ENCODE assay signal across 22 cellular contexts in the genomic region with DNA sequence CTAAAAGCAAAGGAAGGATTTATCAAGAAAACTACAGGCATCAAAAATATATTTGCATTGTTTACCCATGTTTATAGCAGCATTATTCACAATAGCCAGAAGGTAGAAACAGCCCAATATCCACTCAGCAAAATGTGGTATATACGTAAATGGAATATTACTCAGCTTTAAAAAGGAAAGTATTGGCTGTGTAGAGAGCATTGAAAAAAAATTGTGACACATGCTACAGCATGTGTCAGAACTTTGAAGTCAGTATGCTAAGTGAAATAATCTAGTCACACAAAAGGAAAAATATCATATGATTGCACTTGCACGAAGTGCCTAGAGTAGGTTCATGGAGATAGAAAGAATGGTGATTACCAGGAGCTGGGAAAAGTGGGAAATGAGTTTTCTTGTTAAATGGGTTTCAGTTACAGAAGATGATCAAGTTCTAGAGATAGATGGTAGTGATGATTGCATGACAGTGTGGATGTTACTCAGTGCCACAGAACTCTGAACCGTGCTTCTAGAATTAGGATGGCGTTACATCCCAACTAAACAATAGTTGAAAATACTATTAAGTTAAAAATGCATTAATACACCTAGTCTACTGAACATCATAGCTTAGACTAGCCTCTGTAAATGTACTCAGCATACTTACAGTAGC. TPM values are rescaled to one million over a fixed set of nuclear protein-coding genes. Genes with fewer than 3 reads are reported as not detected.
DNase-seq lines count a peak whose midpoint lies in the region; ATAC-seq and TF ChIP-seq lines count a peak whose summit lies in the region.
"Had no signal": no experiment of that assay in that cellular context is flagged by ENCODE, and none has a peak within 500 bp of the region (broad histone marks: within the 10 kb centered on the region; RNA-seq: fewer than 3 reads in every experiment).

No MANE protein-coding gene starts in this region.

- peak overlapping the region; percentile 70 for H3K27ac Mint-ChIP-seq in activated CD4-positive, alpha-beta T cell treated with anti-CD3 and anti-CD28 coated beads for 36 hours
- H3K27ac Mint-ChIP-seq in activated CD4-positive, alpha-beta T cell treated with anti-CD3 and anti-CD28 coated beads, Interleukin-2, amount 10 ng/mL, durations not matched to agents 7 days and 5 days = no peak overlapping the region
- no peak overlapping the region for H3K27ac Mint-ChIP-seq in CD4-positive, alpha-beta T cell
- H3K27ac Mint-ChIP-seq in T-helper 17 cell = peak overlapping the region; percentile 84
- H3K27ac Mint-ChIP-seq in effector memory CD8-positive, alpha-beta T cell = peak overlapping the region in 1 of 2 donors; percentile 63
- H3K27ac Mint-ChIP-seq: WTC11 had no signal

- TF ChIP-seq CTCF in CD4-positive, alpha-beta T cell (IDR thresholded peaks at IDR 0.05) = no peak
- no peak for TF ChIP-seq CTCF in ovary (IDR thresholded peaks at IDR 0.05)

- H3K9me3 Mint-ChIP-seq in activated CD4-positive, alpha-beta T cell treated with anti-CD3 and anti-CD28 coated beads for 36 hours (ENCODE audit: low read depth) = peaks cover 2% of the 10 kb centered on the region
- peaks cover 2% of the 10 kb centered on the region for H3K9me3 Mint-ChIP-seq in activated CD4-positive, alpha-beta T cell treated with anti-CD3 and anti-CD28 coated beads, Interleukin-2, amount 10 ng/mL, durations not matched to agents 7 days and 5 days
- H3K9me3 Mint-ChIP-seq in CD4-positive, alpha-beta T cell = peaks cover 2% of the 10 kb centered on the region
- H3K9me3 Mint-ChIP-seq in effector memory CD8-positive, alpha-beta T cell = no peaks in the 10 kb centered on the region
- H3K9me3 Mint-ChIP-seq: CD8-positive, alpha-beta memory T cell had no signal

- no peak overlapping the region for H3K27ac ChIP-seq in CD4-positive, alpha-beta T cell (ENCODE audit: low read depth, low read length)
- H3K27ac ChIP-seq in right cardiac atrium (ENCODE audit: low read length) = no peak overlapping the region
- no peak overlapping the region for H3K27ac ChIP-seq in ovary
- H3K27ac ChIP-seq: gastroesophageal sphincter, left ventricle myocardium inferior, PC-9, skin epidermis had no signal

- H3K36me3 Mint-ChIP-seq in activated CD4-positive, alpha-beta T cell treated with anti-CD3 and anti-CD28 coated beads for 36 hours (ENCODE audit: low read depth) = peaks cover 29% of the 10 kb centered on the region
- H3K36me3 Mint-ChIP-seq in activated CD4-positive, alpha-beta T cell treated with anti-CD3 and anti-CD28 coated beads, Interleukin-2, amount 10 ng/mL, durations not matched to agents 7 days and 5 days (ENCODE audit: low read depth) = peaks cover 41% of the 10 kb centered on the region
- peaks cover 51% of the 10 kb centered on the region for H3K36me3 Mint-ChIP-seq in CD4-positive, alpha-beta T cell (ENCODE audit: low read depth)
- peaks cover 5% of the 10 kb centered on the region for H3K36me3 Mint-ChIP-seq in T-helper 17 cell (ENCODE audit: low read depth)
- peaks cover 13% of the 10 kb centered on the region for H3K36me3 Mint-ChIP-seq in effector memory CD8-positive, alpha-beta T cell (ENCODE audit: insufficient read depth)
- H3K36me3 Mint-ChIP-seq: WTC11 had no signal

- TF ChIP-seq POLR2A in ovary (IDR thresholded peaks at IDR 0.05) = no peak

- WGBS in right cardiac atrium = 94% methylated on average over 4 of the region's 4 CpGs
- 93 to 97% (median 96%) methylated on average over 4 of the region's 4 CpGs for WGBS in ovary, 3 donors

- peak; percentile 90 for ATAC-seq in activated CD4-positive, alpha-beta T cell treated with anti-CD3 and anti-CD28 coated beads for 36 hours
- no peak for ATAC-seq in CD4-positive, alpha-beta T cell (ENCODE audit: poor library complexity)
- ATAC-seq in T-helper 17 cell (no peak), right cardiac atrium (no peak)
- no peak for ATAC-seq in effector memory CD8-positive, alpha-beta T cell (replicated peaks)
- ATAC-seq: gastroesophageal sphincter, WTC11 had no signal

- no peaks in the 10 kb centered on the region for H3K27me3 ChIP-seq in CD4-positive, alpha-beta T cell (ENCODE audit: control insufficient read depth, insufficient read depth, low read length)
- H3K27me3 ChIP-seq in right cardiac atrium (ENCODE audit: control insufficient read depth, insufficient read depth) (no peaks in the 10 kb centered on the region), ovary (no peaks in the 10 kb centered on the region)
- H3K27me3 ChIP-seq: gastroesophageal sphincter had no signal

- H3K4me3 ChIP-seq in right cardiac atrium (ENCODE audit: low read length) = no peak overlapping the region
- H3K4me3 ChIP-seq in ovary = no peak overlapping the region
- H3K4me3 ChIP-seq: gastroesophageal sphincter, left ventricle myocardium inferior, PC-9, skin epidermis had no signal

- H3K4me3 Mint-ChIP-seq in activated CD4-positive, alpha-beta T cell treated with anti-CD3 and anti-CD28 coated beads for 36 hours = no peak overlapping the region
- H3K4me3 Mint-ChIP-seq in activated CD4-positive, alpha-beta T cell treated with anti-CD3 and anti-CD28 coated beads, Interleukin-2, amount 10 ng/mL, durations not matched to agents 7 days and 5 days = no peak overlapping the region
- H3K4me3 Mint-ChIP-seq in CD4-positive, alpha-beta T cell = peak overlapping the region; percentile 35
- peak overlapping the region; percentile 12 for H3K4me3 Mint-ChIP-seq in T-helper 17 cell
- peak overlapping the region; percentile 20 to 40 for H3K4me3 Mint-ChIP-seq in effector memory CD8-positive, alpha-beta T cell
- H3K4me3 Mint-ChIP-seq: WTC11 had no signal

- intact Hi-C loops in activated CD4-positive, alpha-beta T cell treated with anti-CD3 and anti-CD28 coated beads for 36 hours (cut with DNase I, micrococcal nuclease) = no loop called here
- intact Hi-C loops in CD4-positive, alpha-beta T cell (cut with DNase I, micrococcal nuclease) = no loop called here
- intact Hi-C loops in right cardiac atrium (cut with DNase I) = no loop called here
- intact Hi-C loops in ovary (cut with DNase I) = loop anchor here in 1 of 4 donors (10.0 kb wide), 1 partner anchor 82 kb away; no protein-coding TSS in a partner anchor

- no peaks in the 10 kb centered on the region for H3K9me3 ChIP-seq in CD4-positive, alpha-beta T cell (ENCODE audit: control insufficient read depth, low read length)
- H3K9me3 ChIP-seq in T-helper 17 cell (ENCODE audit: control insufficient read depth, low read length, poor library complexity, severe bottlenecking) (no peaks in the 10 kb centered on the region), right cardiac atrium (ENCODE audit: control insufficient read depth, low read length) (no peaks in the 10 kb centered on the region), ovary (no peaks in the 10 kb centered on the region)
- H3K9me3 ChIP-seq: gastroesophageal sphincter, left ventricle myocardium inferior had no signal

- H3K4me1 ChIP-seq in right cardiac atrium (ENCODE audit: control insufficient read depth, insufficient read depth, low read length) (peaks cover 5% of the 10 kb centered on the region), ovary (ENCODE audit: insufficient read depth) (peaks cover 7% of the 10 kb centered on the region)

- H3K4me1 Mint-ChIP-seq in activated CD4-positive, alpha-beta T cell treated with anti-CD3 and anti-CD28 coated beads for 36 hours = peaks cover 68% of the 10 kb centered on the region
- peaks cover 49% of the 10 kb centered on the region for H3K4me1 Mint-ChIP-seq in activated CD4-positive, alpha-beta T cell treated with anti-CD3 and anti-CD28 coated beads, Interleukin-2, amount 10 ng/mL, durations not matched to agents 7 days and 5 days
- H3K4me1 Mint-ChIP-seq in CD4-positive, alpha-beta T cell (ENCODE audit: low read depth) = peaks cover 79% of the 10 kb centered on the region
- H3K4me1 Mint-ChIP-seq in T-helper 17 cell = peaks cover 57% of the 10 kb centered on the region
- peaks cover 47 to 75% of the 10 kb centered on the region in 2 donors for H3K4me1 Mint-ChIP-seq in effector memory CD8-positive, alpha-beta T cell (ENCODE audit: low read depth in 2 of 2)
- H3K4me1 Mint-ChIP-seq: WTC11 had no signal

- CTCF ChIA-PET in activated CD4-positive, alpha-beta T cell treated with anti-CD3 and anti-CD28 coated beads for 36 hours (lab: Charles Lee) = interaction anchor here (0.6 to 1.3 kb wide), 6 partner anchors 9 to 277 kb away, joined by 3 to 4 read pairs (median 3); no protein-coding TSS in a partner anchor
- CTCF ChIA-PET in activated CD4-positive, alpha-beta T cell treated with anti-CD3 and anti-CD28 coated beads, Interleukin-2, amount 10 ng/mL, durations not matched to agents 7 days and 5 days (lab: Charles Lee) = interaction anchor here (0.9 kb wide), 1 partner anchor 83 kb away, joined by 3 read pairs; no protein-coding TSS in a partner anchor
- CTCF ChIA-PET in CD4-positive, alpha-beta T cell (lab: Charles Lee) = interaction anchor here (1.2 to 2.0 kb wide), 2 partner anchors 53 to 83 kb away, joined by 3 to 9 read pairs; no protein-coding TSS in a partner anchor

- POLR2A ChIA-PET in activated CD4-positive, alpha-beta T cell treated with anti-CD3 and anti-CD28 coated beads for 36 hours (lab: Charles Lee) = interaction anchor here (0.5 to 2.1 kb wide), 3 partner anchors 15 to 387 kb away, joined by 3 to 9 read pairs (median 4); no protein-coding TSS in a partner anchor
- POLR2A ChIA-PET in activated CD4-positive, alpha-beta T cell treated with anti-CD3 and anti-CD28 coated beads, Interleukin-2, amount 10 ng/mL, durations not matched to agents 7 days and 5 days (lab: Charles Lee) = interaction anchor here (0.6 kb wide), 1 partner anchor 10 kb away, joined by 3 read pairs; no protein-coding TSS in a partner anchor
- POLR2A ChIA-PET in CD4-positive, alpha-beta T cell (lab: Charles Lee) = no interaction called here

- no peak for DNase-seq in activated CD4-positive, alpha-beta T cell treated with anti-CD3 and anti-CD28 coated beads for 36 hours
- no peak for DNase-seq in activated CD4-positive, alpha-beta T cell treated with anti-CD3 and anti-CD28 coated beads, Interleukin-2, amount 10 ng/mL, durations not matched to agents 7 days and 5 days
- DNase-seq in CD4-positive, alpha-beta T cell = no peak
- DNase-seq in T-helper 17 cell = no peak
- DNase-seq in effector memory CD8-positive, alpha-beta T cell = no peak
- DNase-seq in SIG-M5 (lab: John Stamatoyannopoulos, UW) = no peak
- DNase-seq in right cardiac atrium = no peak
- DNase-seq in ovary = no peak
- DNase-seq: activated CD8-positive, alpha-beta memory T cell treated with anti-CD3 and anti-CD28 coated beads for 24 hours; CD8-positive, alpha-beta memory T cell; DMS153; left ventricle myocardium inferior; NCI-H1092; NCI-H187 treated with DMSO at 0.1 percent for 48 hours; NCI-H524 treated with DMSO at 0.1 percent for 48 hours; occipital lobe; PC-9; SHP77; trophoblast cell had no signal

- TF ChIP-seq EP300 in ovary (IDR thresholded peaks at IDR 0.05) = no peak

- H3K27me3 Mint-ChIP-seq in activated CD4-positive, alpha-beta T cell treated with anti-CD3 and anti-CD28 coated beads for 36 hours = no peaks in the 10 kb centered on the region
- no peaks in the 10 kb centered on the region for H3K27me3 Mint-ChIP-seq in activated CD4-positive, alpha-beta T cell treated with anti-CD3 and anti-CD28 coated beads, Interleukin-2, amount 10 ng/mL, durations not matched to agents 7 days and 5 days
- H3K27me3 Mint-ChIP-seq in CD4-positive, alpha-beta T cell = no peaks in the 10 kb centered on the region
- no peaks in the 10 kb centered on the region for H3K27me3 Mint-ChIP-seq in T-helper 17 cell
- H3K27me3 Mint-ChIP-seq in effector memory CD8-positive, alpha-beta T cell = no peaks in the 10 kb centered on the region
- H3K27me3 Mint-ChIP-seq: CD8-positive, alpha-beta memory T cell had no signal

- H3K36me3 ChIP-seq in ovary = no peaks in the 10 kb centered on the region
- H3K36me3 ChIP-seq: gastroesophageal sphincter, left ventricle myocardium inferior had no signal

RNA-seq across cellular contexts. Expression of a gene that starts 20.1 kb away (rescaled TPM):
- total RNA-seq in activated CD4-positive, alpha-beta T cell treated with anti-CD3 and anti-CD28 coated beads for 36 hours = 10 to 100 TPM; 57.5 to 96.0 TPM
- 100 to 1,000 TPM in 1 of 2 experiments, 10 to 100 TPM in 1; 79.4 to 107 TPM for total RNA-seq in activated CD4-positive, alpha-beta T cell treated with anti-CD3 and anti-CD28 coated beads, Interleukin-2, amount 10 ng/mL, durations not matched to agents 7 days and 5 days
- total RNA-seq in CD4-positive, alpha-beta T cell = 100 to 1,000 TPM; 160 to 164 TPM
- total RNA-seq in T-helper 17 cell (100 to 1,000 TPM; 191 to 257 TPM), right cardiac atrium (10 to 100 TPM; 47.3 to 59.6 (median 51.3) TPM), ovary (100 to 1,000 TPM in 1 of 7 donors, 10 to 100 TPM in 6; 27.0 to 115 (median 76.4) TPM)
- polyA plus RNA-seq in right cardiac atrium (7.3 TPM), ovary (10 to 100 TPM in 1 of 2 donors, 1 to 10 TPM in 1; 8.8 to 12.8 TPM)

RNA-seq across cellular contexts. Expression of a gene that starts 54.2 kb away (rescaled TPM):
- 100 to 1,000 TPM; 331 to 372 TPM for total RNA-seq in activated CD4-positive, alpha-beta T cell treated with anti-CD3 and anti-CD28 coated beads for 36 hours
- total RNA-seq in activated CD4-positive, alpha-beta T cell treated with anti-CD3 and anti-CD28 coated beads, Interleukin-2, amount 10 ng/mL, durations not matched to agents 7 days and 5 days = 100 to 1,000 TPM; 177 to 185 TPM
- 100 to 1,000 TPM; 230 to 231 TPM for total RNA-seq in CD4-positive, alpha-beta T cell
- total RNA-seq in T-helper 17 cell (100 to 1,000 TPM; 222 to 231 TPM), right cardiac atrium (100 to 1,000 TPM; 283 to 340 (median 304) TPM), ovary (10 to 100 TPM; 59.7 to 86.0 (median 65.5) TPM)
- polyA plus RNA-seq in right cardiac atrium (767 TPM), ovary (100 to 1,000 TPM in 1 of 2 donors, 10 to 100 TPM in 1; 86.1 to 135 TPM)

Comparison
In these comparisons a context has a peak if more than half of its experiments do, and no peak if none do; other contexts are left out.
1. H3K27ac Mint-ChIP-seq: peak in activated CD4-positive, alpha-beta T cell treated with anti-CD3 and anti-CD28 coated beads for 36 hours (single experiment) and T-helper 17 cell (single experiment); none in activated CD4-positive, alpha-beta T cell treated with anti-CD3 and anti-CD28 coated beads, Interleukin-2, amount 10 ng/mL, durations not matched to agents 7 days and 5 days (single experiment) and CD4-positive, alpha-beta T cell (single experiment).
2. H3K4me3 Mint-ChIP-seq: peak in CD4-positive, alpha-beta T cell (single experiment), T-helper 17 cell (single experiment) and effector memory CD8-positive, alpha-beta T cell (2 of 2); none in activated CD4-positive, alpha-beta T cell treated with anti-CD3 and anti-CD28 coated beads for 36 hours (single experiment) and activated CD4-positive, alpha-beta T cell treated with anti-CD3 and anti-CD28 coated beads, Interleukin-2, amount 10 ng/mL, durations not matched to agents 7 days and 5 days (single experiment).